ENCODE assay signal across 17 cellular contexts in the genomic region with DNA sequence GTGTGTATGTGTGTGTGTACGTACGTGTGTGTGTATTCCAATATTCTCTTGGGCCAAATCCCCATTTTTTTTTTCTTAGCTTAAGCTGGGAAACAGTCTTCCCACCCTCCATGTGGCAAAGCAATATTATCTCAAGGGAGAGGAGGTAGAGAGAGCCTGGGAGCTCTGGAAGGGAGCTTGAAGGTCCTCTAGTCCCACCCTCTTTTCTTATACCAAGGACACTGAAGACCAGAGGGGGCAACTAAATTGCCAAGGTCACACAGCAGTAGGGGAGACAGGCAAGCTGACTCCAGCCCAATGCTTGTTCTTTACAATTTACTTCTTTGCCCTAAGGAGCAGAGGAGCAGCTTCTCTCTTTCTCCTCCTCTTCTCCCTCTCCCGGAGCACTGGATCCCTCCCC. TPM values are rescaled to one million over a fixed set of nuclear protein-coding genes. Genes with fewer than 3 reads are reported as not detected.
"Had no signal": no experiment of that assay in that cellular context is flagged by ENCODE, and none has a peak within 500 bp of the region (broad histone marks: within the 10 kb centered on the region; RNA-seq: fewer than 3 reads in every experiment).

No MANE protein-coding gene starts in this region.

- H3K4me3 ChIP-seq: body of pancreas, left ventricle myocardium inferior, sigmoid colon, smooth muscle cell, thoracic aorta, upper lobe of left lung had no signal

- H3K9me3 ChIP-seq: body of pancreas, left ventricle myocardium inferior, sigmoid colon, thoracic aorta, upper lobe of left lung had no signal

- H3K36me3 ChIP-seq: left ventricle myocardium inferior, sigmoid colon, thoracic aorta, upper lobe of left lung had no signal

- H3K27ac Mint-ChIP-seq: activated CD8-positive, alpha-beta T cell treated with anti-CD3 and anti-CD28 coated beads, Interleukin-2, amount 10 ng/mL, durations not matched to agents 7 days and 5 days; activated naive CD8-positive, alpha-beta T cell treated with anti-CD3 and anti-CD28 coated beads, Interleukin-2, amount 50 U/mL, for 24 hours; activated T-helper 1 cell treated with anti-CD3 and anti-CD28 coated beads, Interleukin-12 subunit alpha, Interleukin-12 subunit beta, Interleukin-2, Interleukin-4 antibody, amounts not matched to agents 30 ng/mL and 10 ng/mL and 1 ng/mL, durations not matched to agents 14 hours and 24 hours and 36 hours; dendritic cell treated with granulocyte-macrophage colony-stimulating factor and Interleukin-4, amounts not matched to agents 40 ng/mL and 50 ng/mL, for 4 days; natural killer cell treated with Interleukin-12 subunit alpha and Interleukin-12 subunit beta and Interleukin-15 and Interleukin-18, amount 100 ng/mL, for 72 hours; stimulated activated naive B cell treated with anti-CD40 and anti-IgM and Interleukin-4, amounts not matched to agents 10 μg/mL and 1 μg/mL and 100 μg/mL, for 72 hours had no signal

- H3K36me3 Mint-ChIP-seq: natural killer cell treated with Interleukin-12 subunit alpha and Interleukin-12 subunit beta and Interleukin-15 and Interleukin-18, amount 100 ng/mL, for 72 hours; stimulated activated naive B cell treated with anti-CD40 and anti-IgM and Interleukin-4, amounts not matched to agents 10 μg/mL and 1 μg/mL and 100 μg/mL, for 72 hours had no signal

- H3K9me3 Mint-ChIP-seq: activated naive CD8-positive, alpha-beta T cell treated with anti-CD3 and anti-CD28 coated beads, Interleukin-2, amount 50 U/mL, for 24 hours; activated T-helper 1 cell treated with anti-CD3 and anti-CD28 coated beads, Interleukin-12 subunit alpha, Interleukin-12 subunit beta, Interleukin-2, Interleukin-4 antibody, amounts not matched to agents 30 ng/mL and 10 ng/mL and 1 ng/mL, durations not matched to agents 14 hours and 24 hours and 36 hours; dendritic cell treated with granulocyte-macrophage colony-stimulating factor and Interleukin-4, amounts not matched to agents 40 ng/mL and 50 ng/mL, for 4 days; natural killer cell treated with Interleukin-12 subunit alpha and Interleukin-12 subunit beta and Interleukin-15 and Interleukin-18, amount 100 ng/mL, for 72 hours; stimulated activated naive B cell treated with anti-CD40 and anti-IgM and Interleukin-4, amounts not matched to agents 10 μg/mL and 1 μg/mL and 100 μg/mL, for 72 hours had no signal

- H3K4me1 ChIP-seq: upper lobe of left lung had no signal

- H3K27ac ChIP-seq: body of pancreas, left ventricle myocardium inferior, sigmoid colon, thoracic aorta, upper lobe of left lung had no signal

- DNase-seq: activated CD4-positive, alpha-beta T cell treated with anti-CD3 and anti-CD28 coated beads for 1 hour; activated CD4-positive, alpha-beta T cell treated with anti-CD3 and anti-CD28 coated beads, Interleukin-2, amount 50 U/mL, for 1 hour; activated gamma-delta T cell; activated naive CD8-positive, alpha-beta T cell treated with anti-CD3 and anti-CD28 coated beads, Interleukin-2, amount 50 U/mL, for 24 hours; effector CD8-positive, alpha-beta T cell; foreskin melanocyte; left ventricle myocardium inferior; sigmoid colon; stimulated activated naive B cell treated with anti-CD40 and anti-IgM and Interleukin-4, amounts not matched to agents 10 μg/mL and 1 μg/mL and 100 μg/mL, for 72 hours had no signal

- ATAC-seq: activated naive CD8-positive, alpha-beta T cell treated with anti-CD3 and anti-CD28 coated beads, Interleukin-2, amount 50 U/mL, for 24 hours; natural killer cell treated with Interleukin-12 subunit alpha and Interleukin-12 subunit beta and Interleukin-15 and Interleukin-18, amount 100 ng/mL, for 72 hours had no signal

- H3K4me3 Mint-ChIP-seq: activated CD8-positive, alpha-beta T cell treated with anti-CD3 and anti-CD28 coated beads, Interleukin-2, amount 10 ng/mL, durations not matched to agents 7 days and 5 days; activated naive CD8-positive, alpha-beta T cell treated with anti-CD3 and anti-CD28 coated beads, Interleukin-2, amount 50 U/mL, for 24 hours; activated T-helper 1 cell treated with anti-CD3 and anti-CD28 coated beads, Interleukin-12 subunit alpha, Interleukin-12 subunit beta, Interleukin-2, Interleukin-4 antibody, amounts not matched to agents 30 ng/mL and 10 ng/mL and 1 ng/mL, durations not matched to agents 14 hours and 24 hours and 36 hours; dendritic cell treated with granulocyte-macrophage colony-stimulating factor and Interleukin-4, amounts not matched to agents 40 ng/mL and 50 ng/mL, for 4 days; natural killer cell treated with Interleukin-12 subunit alpha and Interleukin-12 subunit beta and Interleukin-15 and Interleukin-18, amount 100 ng/mL, for 72 hours; stimulated activated naive B cell treated with anti-CD40 and anti-IgM and Interleukin-4, amounts not matched to agents 10 μg/mL and 1 μg/mL and 100 μg/mL, for 72 hours had no signal

RNA-seq across cellular contexts. Expression of a gene that starts 6.8 kb away (rescaled TPM):
- total RNA-seq: thoracic aorta had no signal
